In the genomic region with DNA sequence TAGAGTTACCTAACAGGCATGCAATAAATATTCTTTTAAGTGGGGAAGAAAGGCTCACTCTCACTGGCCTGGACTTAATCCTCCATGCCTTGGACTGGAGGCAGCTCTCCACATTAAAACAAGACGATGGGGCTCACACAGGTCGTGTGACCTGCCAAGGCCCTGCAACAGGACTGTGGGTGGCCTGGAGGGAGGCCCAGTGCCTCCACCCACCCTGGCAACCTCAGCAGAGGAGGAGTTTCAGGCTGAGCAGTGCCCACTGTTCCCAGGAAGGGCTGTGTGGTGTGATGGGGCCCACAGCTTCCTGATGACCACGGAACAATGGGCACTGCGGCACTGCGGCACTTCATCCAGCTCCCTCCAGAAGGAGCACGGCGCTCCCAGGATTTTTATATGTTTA, we compare ENCODE assay signal across 26 cellular contexts. TPM values are rescaled to one million over a fixed set of nuclear protein-coding genes. Genes with fewer than 3 reads are reported as not detected.
A peak's percentile ranks its signal among the peaks of the same experiment; 100 is the strongest.
DNase-seq lines count a peak whose midpoint lies in the region; ATAC-seq, FAIRE-seq and TF ChIP-seq lines count a peak whose summit lies in the region.
"Had no signal": no experiment of that assay in that cellular context is flagged by ENCODE, and none has a peak within 500 bp of the region (broad histone marks: within the 10 kb centered on the region; RNA-seq: fewer than 3 reads in every experiment).

No MANE protein-coding gene starts in this region.

- DNase-seq in H4 (ENCODE audit: low spot score): peak; percentile 47
- peak; percentile 17 for DNase-seq in SK-MEL-5 (ENCODE audit: low read depth, low spot score)
- no peak for DNase-seq in left ventricle myocardium superior
- DNase-seq in sigmoid colon: peak; percentile 21
- DNase-seq in frontal cortex (ENCODE audit: low spot score in 2 of 2): no peak
- DNase-seq in activated naive CD4-positive, alpha-beta T cell treated with anti-CD3 and anti-CD28 coated beads, Interleukin-2, amount 50 U/mL, for 16 hours: no peak
- DNase-seq in SKM-1 (lab: John Stamatoyannopoulos, UW; ENCODE audit: unreplicated experiment): no peak
- DNase-seq: activated CD4-positive, alpha-beta T cell treated with anti-CD3 and anti-CD28 coated beads for 48 hours; activated T-cell treated with anti-CD3 and anti-CD28 coated beads, Interleukin-2, amount 50 U/mL, for 48 hours; endodermal cell; foreskin keratinocyte; hippocampal formation; Kasumi-1; MV-4-11; NCI-H1436 treated with DMSO at 0.1 percent for 48 hours; NCI-H446 treated with DMSO at 0.1 percent for 48 hours; occipital lobe; stimulated activated CD4-positive, alpha-beta T cell treated with anti-CD3 and anti-CD28 coated beads, Interleukin-4, amount 100 ng/mL, for 1 hour; T-helper 9 cell; trophoblast cell had no signal

- peak; percentile 52 for ATAC-seq in left ventricle myocardium superior
- ATAC-seq: esophagus mucosa; foreskin keratinocyte; naive thymus-derived CD8-positive, alpha-beta T cell had no signal

- intact Hi-C loops in left ventricle myocardium superior (cut with micrococcal nuclease) (no loop called here), sigmoid colon (cut with DNase I) (no loop called here)

- in situ Hi-C loops in SK-MEL-5 (cut with HindIII; ENCODE audit: low pct_unique_long_range_greater_than_20kb, low sequenced_read_pairs): no loop called here

- no peaks in the 10 kb centered on the region for H3K9me3 ChIP-seq in sigmoid colon
- H3K9me3 ChIP-seq: ascending aorta had no signal

- H3K4me3 ChIP-seq in sigmoid colon: no peak overlapping the region
- H3K4me3 ChIP-seq: ascending aorta, cardiac muscle cell had no signal

- H3K27ac ChIP-seq in sigmoid colon: no peak overlapping the region
- H3K27ac ChIP-seq: ascending aorta, C4-2B, cardiac muscle cell, foreskin keratinocyte, VCaP had no signal

- WGBS in sigmoid colon, 2 donors: 69 to 77% methylated on average over 7 of the region's 7 CpGs

- TF ChIP-seq CTCF in sigmoid colon (IDR thresholded peaks at IDR 0.05): no peak

- H3K36me3 ChIP-seq in sigmoid colon: no peaks in the 10 kb centered on the region
- H3K36me3 ChIP-seq: ascending aorta, cardiac muscle cell had no signal

- peaks cover 0 to 11% (median 0%) of the 10 kb centered on the region in 4 donors for H3K4me1 ChIP-seq in sigmoid colon
- H3K4me1 ChIP-seq: ascending aorta had no signal

- TF ChIP-seq POLR2A in sigmoid colon (IDR thresholded peaks at IDR 0.05): no peak

- no peak for FAIRE-seq in frontal cortex (lab: Jason Lieb, UNC)

- TF ChIP-seq EP300 in sigmoid colon (IDR thresholded peaks at IDR 0.05): no peak

- no peaks in the 10 kb centered on the region for H3K27me3 ChIP-seq in sigmoid colon
- H3K27me3 ChIP-seq: ascending aorta, cardiac muscle cell, foreskin keratinocyte had no signal

RNA-seq across cellular contexts. Expression of a gene that starts 5.5 kb away (rescaled TPM):
- total RNA-seq in H4 (2014; rRNA removed; shearing (Covaris generic)): not detected in 2 replicates
- total RNA-seq in SK-MEL-5 (2014; rRNA removed; shearing (Covaris generic)): 0.05 and 0.21 TPM in 2 replicates
- polyA plus RNA-seq in SK-MEL-5 (2015; cell fraction: cytosol; rRNA removed): 0.09 and 0.25 TPM in 2 replicates
- 0.06 TPM in 1 of 2 replicates, not detected in the other for polyA plus RNA-seq in SK-MEL-5 (2015; cell fraction: nucleus; rRNA removed)
- total RNA-seq in left ventricle myocardium superior (not detected), sigmoid colon (not detected), frontal cortex (not detected)
- polyA plus RNA-seq in sigmoid colon: under 1 TPM in 1 of 3 donors, not detected in 2; 0.03 TPM
- total RNA-seq: ascending aorta, cardiac muscle cell, endodermal cell, esophagus mucosa, foreskin keratinocyte, occipital lobe had no signal
- polyA plus RNA-seq: cardiac muscle cell, foreskin keratinocyte had no signal

RNA-seq across cellular contexts. Expression of a gene that starts 11.9 kb away (rescaled TPM):
- 0.37 TPM in 1 of 2 replicates, not detected in the other for total RNA-seq in H4 (2014; rRNA removed; shearing (Covaris generic))
- total RNA-seq in SK-MEL-5 (2014; rRNA removed; shearing (Covaris generic)): 0.77 and 1.7 TPM in 2 replicates
- 4.3 and 9.0 TPM in 2 replicates for polyA plus RNA-seq in SK-MEL-5 (2015; cell fraction: cytosol; rRNA removed)
- polyA plus RNA-seq in SK-MEL-5 (2015; cell fraction: nucleus; rRNA removed): not detected in 2 replicates
- total RNA-seq in left ventricle myocardium superior: 0.45 TPM
- under 1 TPM in 1 of 4 donors, not detected in 3; 0.66 TPM for total RNA-seq in sigmoid colon
- polyA plus RNA-seq in sigmoid colon: under 1 TPM; 0.25 to 0.60 (median 0.46) TPM
- total RNA-seq in frontal cortex: under 0.01 TPM
- total RNA-seq: ascending aorta; esophagus mucosa; naive thymus-derived CD8-positive, alpha-beta T cell; occipital lobe had no signal

RNA-seq across cellular contexts. Expression of a gene that starts 36.3 kb away (rescaled TPM):
- total RNA-seq in H4 (2014; rRNA removed; shearing (Covaris generic)): 6.6 and 12.2 TPM in 2 replicates
- 19.0 and 20.9 TPM in 2 replicates for total RNA-seq in SK-MEL-5 (2014; rRNA removed; shearing (Covaris generic))
- 20.4 and 29.3 TPM in 2 replicates for polyA plus RNA-seq in SK-MEL-5 (2015; cell fraction: cytosol; rRNA removed)
- polyA plus RNA-seq in SK-MEL-5 (2015; cell fraction: nucleus; rRNA removed): 80.5 and 85.3 TPM in 2 replicates
- total RNA-seq in left ventricle myocardium superior (17.9 TPM), sigmoid colon (10 to 100 TPM; 26.4 to 33.8 (median 28.9) TPM), frontal cortex (36.3 TPM)
- polyA plus RNA-seq in sigmoid colon: 10 to 100 TPM in 1 of 3 donors, 1 to 10 TPM in 2; 5.5 to 14.4 (median 6.0) TPM

RNA-seq across cellular contexts. Expression of a gene that starts 46.7 kb away (rescaled TPM):
- total RNA-seq in H4 (2014; rRNA removed; shearing (Covaris generic)): not detected in 2 replicates
- total RNA-seq in SK-MEL-5 (2014; rRNA removed; shearing (Covaris generic)): not detected in 2 replicates
- not detected in 2 replicates for polyA plus RNA-seq in SK-MEL-5 (2015; cell fraction: cytosol; rRNA removed)
- polyA plus RNA-seq in SK-MEL-5 (2015; cell fraction: nucleus; rRNA removed): not detected in 2 replicates
- not detected for total RNA-seq in left ventricle myocardium superior
- total RNA-seq in sigmoid colon: under 1 TPM in 1 of 4 donors, not detected in 3; 0.54 TPM
- not detected for polyA plus RNA-seq in sigmoid colon
- not detected for total RNA-seq in frontal cortex
- total RNA-seq: ascending aorta; cardiac muscle cell; endodermal cell; esophagus mucosa; foreskin keratinocyte; naive thymus-derived CD8-positive, alpha-beta T cell; occipital lobe had no signal
- polyA plus RNA-seq: cardiac muscle cell; foreskin keratinocyte; naive thymus-derived CD8-positive, alpha-beta T cell had no signal

Comparison
In these comparisons a context has a peak if more than half of its experiments do, and no peak if none do; other contexts are left out.
1. DNase-seq: peak in H4 (single experiment), SK-MEL-5 (single experiment) and sigmoid colon (single experiment); none in left ventricle myocardium superior (single experiment), frontal cortex (0 of 2), activated naive CD4-positive, alpha-beta T cell treated with anti-CD3 and anti-CD28 coated beads, Interleukin-2, amount 50 U/mL, for 16 hours (single experiment) and SKM-1 (single experiment).